ENCODE assay signal across 10 cellular contexts in genomic region chr9:10855847-10856246, GRCh38.
DNase-seq lines count a peak whose midpoint lies in the region; ATAC-seq and TF ChIP-seq lines count a peak whose summit lies in the region.
"Had no signal": no experiment of that assay in that cellular context is flagged by ENCODE, and none has a peak within 500 bp of the region (broad histone marks: within the 10 kb centered on the region; RNA-seq: fewer than 3 reads in every experiment).

No MANE protein-coding gene starts in this region.

- no peak overlapping the region for H3K27ac Mint-ChIP-seq in activated naive CD4-positive, alpha-beta T cell treated with anti-CD3 and anti-CD28 coated beads, Interleukin-2, amount 10 ng/mL, durations not matched to agents 7 days and 5 days
- no peak overlapping the region for H3K27ac Mint-ChIP-seq in activated T-cell treated with anti-CD3 and anti-CD28 coated beads, Interleukin-2, amount 50 U/mL, for 72 hours
- H3K27ac Mint-ChIP-seq: activated CD4-positive, alpha-beta T cell treated with anti-CD3 and anti-CD28 coated beads, Interleukin-2, amount 10 ng/mL, durations not matched to agents 24 days and 14 days had no signal

- peak; percentile 71 for TF ChIP-seq CTCF in VCaP (conservative IDR thresholded peaks at IDR 0.05)

- no peaks in the 10 kb centered on the region for H3K27me3 Mint-ChIP-seq in activated naive CD4-positive, alpha-beta T cell treated with anti-CD3 and anti-CD28 coated beads, Interleukin-2, amount 10 ng/mL, durations not matched to agents 7 days and 5 days
- H3K27me3 Mint-ChIP-seq in activated T-cell treated with anti-CD3 and anti-CD28 coated beads, Interleukin-2, amount 50 U/mL, for 72 hours (ENCODE audit: low read depth): no peaks in the 10 kb centered on the region
- H3K27me3 Mint-ChIP-seq: activated CD4-positive, alpha-beta T cell treated with anti-CD3 and anti-CD28 coated beads, Interleukin-2, amount 10 ng/mL, durations not matched to agents 24 days and 14 days had no signal

- CTCF ChIA-PET in activated naive CD4-positive, alpha-beta T cell treated with anti-CD3 and anti-CD28 coated beads, Interleukin-2, amount 10 ng/mL, durations not matched to agents 7 days and 5 days (lab: Charles Lee): no interaction called here

- no peak for ATAC-seq in activated T-cell treated with anti-CD3 and anti-CD28 coated beads, Interleukin-2, amount 50 U/mL, for 72 hours (replicated peaks in 1 of 2)

- no peak overlapping the region for H3K27ac ChIP-seq in VCaP

- DNase-seq in DMS114 treated with DMSO at 0.1 percent for 48 hours (lab: John Stamatoyannopoulos, UW; ENCODE audit: unreplicated experiment): peak; percentile 1
- DNase-seq in NAMALWA (ENCODE audit: low spot score): peak; percentile 7
- DNase-seq in left kidney (ENCODE audit: low read depth, low spot score): peak; percentile 50
- DNase-seq in activated naive CD4-positive, alpha-beta T cell treated with anti-CD3 and anti-CD28 coated beads, Interleukin-2, amount 10 ng/mL, durations not matched to agents 7 days and 5 days: no peak
- no peak for DNase-seq in activated T-cell treated with anti-CD3 and anti-CD28 coated beads, Interleukin-2, amount 50 U/mL, for 72 hours
- no peak for DNase-seq in ecto neural progenitor cell (ENCODE audit: low spot score)
- no peak for DNase-seq in putamen (ENCODE audit: low spot score)
- DNase-seq: activated CD4-positive, alpha-beta T cell treated with anti-CD3 and anti-CD28 coated beads, Interleukin-2, amount 10 ng/mL, durations not matched to agents 24 days and 14 days; DMS79 had no signal

- no peak overlapping the region for H3K4me3 Mint-ChIP-seq in activated naive CD4-positive, alpha-beta T cell treated with anti-CD3 and anti-CD28 coated beads, Interleukin-2, amount 10 ng/mL, durations not matched to agents 7 days and 5 days
- H3K4me3 Mint-ChIP-seq in activated T-cell treated with anti-CD3 and anti-CD28 coated beads, Interleukin-2, amount 50 U/mL, for 72 hours: no peak overlapping the region
- H3K4me3 Mint-ChIP-seq: activated CD4-positive, alpha-beta T cell treated with anti-CD3 and anti-CD28 coated beads, Interleukin-2, amount 10 ng/mL, durations not matched to agents 24 days and 14 days had no signal

- H3K9me3 Mint-ChIP-seq in activated naive CD4-positive, alpha-beta T cell treated with anti-CD3 and anti-CD28 coated beads, Interleukin-2, amount 10 ng/mL, durations not matched to agents 7 days and 5 days: peaks cover 11% of the 10 kb centered on the region
- peaks cover 8 to 10% of the 10 kb centered on the region in 2 donors for H3K9me3 Mint-ChIP-seq in activated T-cell treated with anti-CD3 and anti-CD28 coated beads, Interleukin-2, amount 50 U/mL, for 72 hours

- no peaks in the 10 kb centered on the region for H3K4me1 Mint-ChIP-seq in activated naive CD4-positive, alpha-beta T cell treated with anti-CD3 and anti-CD28 coated beads, Interleukin-2, amount 10 ng/mL, durations not matched to agents 7 days and 5 days
- no peaks in the 10 kb centered on the region for H3K4me1 Mint-ChIP-seq in activated T-cell treated with anti-CD3 and anti-CD28 coated beads, Interleukin-2, amount 50 U/mL, for 72 hours (ENCODE audit: low read depth)
- H3K4me1 Mint-ChIP-seq: activated CD4-positive, alpha-beta T cell treated with anti-CD3 and anti-CD28 coated beads, Interleukin-2, amount 10 ng/mL, durations not matched to agents 24 days and 14 days had no signal

- no peaks in the 10 kb centered on the region for H3K36me3 Mint-ChIP-seq in activated naive CD4-positive, alpha-beta T cell treated with anti-CD3 and anti-CD28 coated beads, Interleukin-2, amount 10 ng/mL, durations not matched to agents 7 days and 5 days
- peaks cover 2 to 4% of the 10 kb centered on the region in 2 donors for H3K36me3 Mint-ChIP-seq in activated T-cell treated with anti-CD3 and anti-CD28 coated beads, Interleukin-2, amount 50 U/mL, for 72 hours (ENCODE audit: insufficient read depth in 2 of 2)

Comparison
In these comparisons a context has a peak if more than half of its experiments do, and no peak if none do; other contexts are left out.
1. DNase-seq: peak in DMS114 treated with DMSO at 0.1 percent for 48 hours (single experiment), NAMALWA (single experiment) and left kidney (single experiment); none in activated naive CD4-positive, alpha-beta T cell treated with anti-CD3 and anti-CD28 coated beads, Interleukin-2, amount 10 ng/mL, durations not matched to agents 7 days and 5 days (single experiment), activated T-cell treated with anti-CD3 and anti-CD28 coated beads, Interleukin-2, amount 50 U/mL, for 72 hours (0 of 2), ecto neural progenitor cell (single experiment) and putamen (single experiment).